17 cellular contexts compared by ENCODE assay signal in the genomic region with DNA sequence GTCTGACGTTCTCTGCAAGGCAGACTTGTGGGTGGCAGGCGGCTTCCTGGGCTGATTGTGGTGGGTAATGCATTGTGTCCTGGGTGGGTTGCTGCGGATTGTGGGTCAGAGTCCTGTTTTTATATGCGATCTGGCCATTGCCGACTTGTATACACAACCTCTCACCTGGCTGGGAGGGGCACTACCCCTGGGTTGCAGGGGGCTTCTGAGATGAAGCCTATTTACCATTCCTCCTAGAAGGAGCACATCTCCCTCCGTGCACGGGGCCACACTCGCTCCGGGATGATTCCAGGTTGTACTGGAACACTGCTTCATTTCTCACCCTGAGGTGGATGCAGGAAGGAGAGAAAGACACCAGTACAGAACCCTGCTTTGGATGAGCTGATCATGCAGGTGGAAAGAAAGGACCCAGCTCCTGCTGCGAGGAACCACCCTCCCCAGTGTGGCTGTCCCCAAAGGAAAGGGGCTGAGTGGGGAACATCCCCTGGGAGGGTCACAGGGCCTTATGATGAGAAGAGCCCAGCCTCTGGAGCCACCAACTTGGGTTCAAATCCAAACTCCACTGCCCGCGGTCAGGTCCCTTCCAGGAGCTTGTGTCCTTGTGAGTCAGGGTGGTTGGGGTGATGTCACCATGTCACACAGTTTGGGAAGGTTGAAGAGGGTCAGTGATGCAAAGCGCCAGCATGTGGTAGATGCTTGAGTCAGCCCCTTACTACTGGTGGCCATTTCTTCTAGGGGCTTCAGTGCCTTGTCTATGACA.
"Had no signal": no experiment of that assay in that cellular context is flagged by ENCODE, and none has a peak within 500 bp of the region (broad histone marks: within the 10 kb centered on the region; RNA-seq: fewer than 3 reads in every experiment).

No MANE protein-coding gene starts in this region.

- H3K4me1 Mint-ChIP-seq: activated T-helper 17 cell treated with anti-CD3 and anti-CD28 coated beads, Interleukin-2, amount 50 U/mL, for 72 hours; immature natural killer cell; naive thymus-derived CD4-positive, alpha-beta T cell; T-cell had no signal

- H3K27me3 ChIP-seq: transverse colon, vagina had no signal

- H3K4me1 ChIP-seq: breast epithelium, gastrocnemius medialis had no signal

- H3K36me3 Mint-ChIP-seq: immature natural killer cell; memory B cell; naive thymus-derived CD4-positive, alpha-beta T cell; T-cell had no signal

- H3K27ac ChIP-seq: breast epithelium, gastrocnemius medialis, transverse colon, vagina had no signal

- H3K36me3 ChIP-seq: breast epithelium, gastrocnemius medialis, heart right ventricle, transverse colon, vagina had no signal

- DNase-seq: activated CD4-positive, alpha-beta T cell treated with anti-CD3 and anti-CD28 coated beads, Interleukin-2, amount 50 U/mL, for 1 hour; activated naive CD4-positive, alpha-beta T cell; activated T-cell treated with anti-CD3 and anti-CD28 coated beads for 4 hours; erythroblast; gastrocnemius medialis; heart right ventricle; immature natural killer cell; naive thymus-derived CD4-positive, alpha-beta T cell; stimulated activated CD4-positive, alpha-beta T cell treated with anti-CD3 and anti-CD28 coated beads, Interleukin-2, amount 100 ng/mL, for 24 hours; stimulated activated naive CD8-positive, alpha-beta T cell treated with anti-CD3 and anti-CD28 coated beads, Interleukin-15, Interleukin-2, amounts not matched to agents 100 U/mL and 50 U/mL, for 24 hours; T-cell; transverse colon had no signal

- H3K4me3 Mint-ChIP-seq: activated T-helper 17 cell treated with anti-CD3 and anti-CD28 coated beads, Interleukin-2, amount 50 U/mL, for 72 hours; immature natural killer cell; memory B cell; naive thymus-derived CD4-positive, alpha-beta T cell; T-cell had no signal

- H3K9me3 Mint-ChIP-seq: activated T-helper 17 cell treated with anti-CD3 and anti-CD28 coated beads, Interleukin-2, amount 50 U/mL, for 72 hours; immature natural killer cell; memory B cell; naive thymus-derived CD4-positive, alpha-beta T cell; T-cell had no signal

- ATAC-seq: activated T-helper 17 cell treated with anti-CD3 and anti-CD28 coated beads, Interleukin-2, amount 50 U/mL, for 72 hours; gastrocnemius medialis; heart right ventricle; naive thymus-derived CD4-positive, alpha-beta T cell; stimulated activated naive CD8-positive, alpha-beta T cell treated with anti-CD3 and anti-CD28 coated beads, Interleukin-15, Interleukin-2, amounts not matched to agents 100 U/mL and 50 U/mL, for 24 hours; T-cell had no signal

- H3K9me3 ChIP-seq: breast epithelium, gastrocnemius medialis, heart right ventricle, transverse colon, vagina had no signal

- H3K27ac Mint-ChIP-seq: activated T-helper 17 cell treated with anti-CD3 and anti-CD28 coated beads, Interleukin-2, amount 50 U/mL, for 72 hours; immature natural killer cell; memory B cell; naive thymus-derived CD4-positive, alpha-beta T cell; T-cell had no signal

- H3K4me3 ChIP-seq: breast epithelium, coronary artery, gastrocnemius medialis, heart right ventricle, transverse colon, vagina had no signal
